Comparison of ENCODE assay signal across 9 cellular contexts in genomic region chr19:13732337-13732736, GRCh38. TPM values are rescaled to one million over a fixed set of nuclear protein-coding genes. Genes with fewer than 3 reads are reported as not detected.
DNase-seq lines count a peak whose midpoint lies in the region; ATAC-seq and TF ChIP-seq lines count a peak whose summit lies in the region.
"Had no signal": no experiment of that assay in that cellular context is flagged by ENCODE, and none has a peak within 500 bp of the region (broad histone marks: within the 10 kb centered on the region; RNA-seq: fewer than 3 reads in every experiment).

No MANE protein-coding gene starts in this region.

- H3K79me2 ChIP-seq in PC-9 (ENCODE audit: low read depth): peaks cover 19% of the 10 kb centered on the region

- H3K4me1 Mint-ChIP-seq in endothelial cell (ENCODE audit: unreplicated experiment): peaks cover 16% of the 10 kb centered on the region

- H3K9me2 ChIP-seq in PC-9 (ENCODE audit: insufficient read depth): no peaks in the 10 kb centered on the region

- peak overlapping the region; percentile 97; the same call in 1 of the 2 replicates for H2AFZ ChIP-seq in PC-9

- 80 to 93% (median 86%) methylated on average over 7 to 8 of the region's 8 CpGs for WGBS in psoas muscle, 3 donors

- no peaks in the 10 kb centered on the region for H3K36me3 ChIP-seq in PC-9 (ENCODE audit: low read depth)
- no peaks in the 10 kb centered on the region for H3K36me3 ChIP-seq in psoas muscle (ENCODE audit: insufficient read depth in 1 of 2, low read depth in 1 of 2)

- H3K4me1 ChIP-seq in PC-9 (replicated peaks; ENCODE audit: insufficient read depth) (peaks cover 28% of the 10 kb centered on the region), psoas muscle (peaks cover 12% of the 10 kb centered on the region)

- H3K9me3 Mint-ChIP-seq in endothelial cell (ENCODE audit: unreplicated experiment): no peaks in the 10 kb centered on the region

- CTCF ChIA-PET in PC-9 (lab: Charles Lee): interaction anchor here (0.5 to 1.0 kb wide), 5 partner anchors 11 to 888 kb away, joined by 4 to 27 read pairs (median 7); no protein-coding TSS in a partner anchor

- no peak overlapping the region for H3K27ac Mint-ChIP-seq in endothelial cell (ENCODE audit: unreplicated experiment)

- H3K27me3 ChIP-seq in PC-9 (ENCODE audit: insufficient read depth, low read depth) (no peaks in the 10 kb centered on the region), psoas muscle (ENCODE audit: insufficient read depth in 3 of 3, low read length in 2 of 3) (no peaks in the 10 kb centered on the region)

- no peaks in the 10 kb centered on the region for H3K9me3 ChIP-seq in PC-9 (ENCODE audit: insufficient read depth, low read depth)
- no peaks in the 10 kb centered on the region for H3K9me3 ChIP-seq in psoas muscle

- peak overlapping the region; percentile 87 for H3K4me2 ChIP-seq in PC-9

- peaks cover 48% of the 10 kb centered on the region for H3F3A ChIP-seq in PC-9 (ENCODE audit: insufficient read depth, low read depth)

- H3K27ac ChIP-seq in PC-9: peak overlapping the region; percentile 97; the same call in 1 of the 2 replicates
- H3K27ac ChIP-seq in psoas muscle: no peak overlapping the region

- no peaks in the 10 kb centered on the region for H4K20me1 ChIP-seq in PC-9 (ENCODE audit: insufficient read depth)

- no peak for DNase-seq in GM12864 (ENCODE audit: low read depth)
- DNase-seq in PC-9: no peak
- no peak for DNase-seq in endothelial cell (ENCODE audit: low spot score)
- no peak for DNase-seq in psoas muscle
- DNase-seq in dedifferentiated amniotic fluid mesenchymal stem cell (ENCODE audit: extremely low spot score): no peak
- DNase-seq in stimulated activated CD4-positive, alpha-beta T cell treated with anti-CD3 and anti-CD28 coated beads, Interleukin-2, amount 100 ng/mL, for 48 hours: no peak
- DNase-seq in posterior cingulate gyrus: no peak
- DNase-seq: effector CD4-positive, alpha-beta T cell had no signal

- intact Hi-C loops in PC-9 (cut with micrococcal nuclease; ENCODE audit: unreplicated experiment) (loop anchor here (5.0 kb wide), 1 partner anchor 130 kb away; no protein-coding TSS in a partner anchor), psoas muscle (cut with DNase I) (no loop called here), posterior cingulate gyrus (cut with DNase I) (no loop called here)

- no peaks in the 10 kb centered on the region for H3K36me3 Mint-ChIP-seq in endothelial cell (ENCODE audit: low read depth, unreplicated experiment)

- TF ChIP-seq CTCF in GM12864 (IDR thresholded peaks at IDR 0.05; ENCODE audit: low read depth, low read length, missing control alignments) (no peak), PC-9 (conservative IDR thresholded peaks at IDR 0.05) (no peak), endothelial cell (IDR thresholded peaks at IDR 0.05; ENCODE audit: unreplicated experiment) (no peak), psoas muscle (IDR thresholded peaks at IDR 0.05) (no peak)

- H3K4me3 Mint-ChIP-seq in endothelial cell (ENCODE audit: unreplicated experiment): peak overlapping the region; percentile 79

- POLR2A ChIA-PET in PC-9 (lab: Charles Lee; ENCODE audit: unreplicated experiment): no interaction called here

- H3K27me3 Mint-ChIP-seq in endothelial cell (ENCODE audit: unreplicated experiment): peaks cover 3% of the 10 kb centered on the region

- H3K4me3 ChIP-seq in GM12864 (ENCODE audit: low read depth, low read length) (peak overlapping the region; percentile 79; the same call in 1 of the 2 replicates), PC-9 (peak overlapping the region; percentile 93), psoas muscle (peak overlapping the region; percentile 74)

- no peak for ATAC-seq in psoas muscle
- ATAC-seq in GM21825 (IDR thresholded peaks at IDR 0.05; ENCODE audit: unreplicated experiment): no peak

- BruUV-seq in PC-9 (replicated peaks; lab: Mats Ljungman, UMichigan): no TSS peak

RNA-seq across cellular contexts. Expression of gene MRI1, which starts 32.0 kb away (rescaled TPM):
- total RNA-seq in PC-9 (2021) (30.1 and 33.8 TPM in 2 replicates), endothelial cell (ENCODE audit: unreplicated experiment) (165 TPM), psoas muscle (10 to 100 TPM in 2 of 4 donors, 1 to 10 TPM in 2; 6.4 to 11.0 (median 9.3) TPM)
- 10 to 100 TPM in 1 of 3 donors, 1 to 10 TPM in 2; 9.4 to 11.2 (median 9.6) TPM for polyA plus RNA-seq in psoas muscle

RNA-seq across cellular contexts. Expression of gene C19orf53, which starts 41.9 kb away (rescaled TPM):
- 99.4 and 121 TPM in 2 replicates for total RNA-seq in PC-9 (2021)
- 98.4 TPM for total RNA-seq in endothelial cell (ENCODE audit: unreplicated experiment)
- total RNA-seq in psoas muscle: 100 to 1,000 TPM in 2 of 4 donors, 10 to 100 TPM in 2; 88.9 to 109 (median 95.5) TPM
- 100 to 1,000 TPM; 147 to 196 (median 195) TPM for polyA plus RNA-seq in psoas muscle
